Comparison of ENCODE assay signal across 1 cellular context in genomic region chr6:111804627-111805235, GRCh38.
TF ChIP-seq lines count a peak whose summit lies in the region.

No MANE protein-coding gene starts in this region.

TF ChIP-seq in GM12878, 131 proteins besides CTCF, POLR2A, EP300 and RAD21 (continued from another document):
- TF ChIP-seq ZNF687 (IDR thresholded peaks at IDR 0.05) (peak; percentile 30; the same call in 1 of the 2 replicates), FOXM1 (IDR thresholded peaks at IDR 0.05; ENCODE audit: low read depth, low read length) (peak; percentile 69), SKIL (IDR thresholded peaks at IDR 0.05; ENCODE audit: low read depth, poor library complexity, severe bottlenecking) (peak; percentile 29), MXI1 (IDR thresholded peaks at IDR 0.05; ENCODE audit: low read depth, low read length) (no peak), SUZ12 (IDR thresholded peaks at IDR 0.05; ENCODE audit: unreplicated experiment) (no peak), IKZF2 (IDR thresholded peaks at IDR 0.05) (peak; percentile 71 to 79), NBN (IDR thresholded peaks at IDR 0.05) (peak; percentile 58; the same call in 1 of the 2 replicates), IRF4 (IDR thresholded peaks at IDR 0.05; ENCODE audit: low read depth, low read length) (peak; percentile 86; the same call in 1 of the 2 replicates), TCF3 (IDR thresholded peaks at IDR 0.05; ENCODE audit: borderline replicate concordance, insufficient read depth, low read depth, low read length) (0 out of 2 replicates have a peak, but pooled peaks have one; percentile 17), HDAC6 (IDR thresholded peaks at IDR 0.05; ENCODE audit: unreplicated experiment) (no peak), TCF7 (IDR thresholded peaks at IDR 0.05; ENCODE audit: borderline replicate concordance) (peak; percentile 44; the same call in 1 of the 2 replicates), JUND (IDR thresholded peaks at IDR 0.05; ENCODE audit: low read depth, low read length) (peak; percentile 70; the same call in 1 of the 2 replicates), NR2F1 (conservative IDR thresholded peaks at IDR 0.05) (0 out of 2 replicates have a peak, but pooled peaks have one; percentile 17), TBL1XR1 (IDR thresholded peaks at IDR 0.05; ENCODE audit: low read depth, low read length) (peak; percentile 62; the same call in 1 of the 2 replicates), BCLAF1 (IDR thresholded peaks at IDR 0.05) (no peak), BCL11A (IDR thresholded peaks at IDR 0.05; ENCODE audit: low read depth, low read length) (peak; percentile 80), BMI1 (IDR thresholded peaks at IDR 0.05; ENCODE audit: borderline replicate concordance) (peak; percentile 20; the same call in 1 of the 2 replicates), CREM (IDR thresholded peaks at IDR 0.05; ENCODE audit: low read depth) (peak; percentile 90), MEF2B (IDR thresholded peaks at IDR 0.05; ENCODE audit: partially characterized antibody, poor library complexity, severe bottlenecking) (peak; percentile 63), MEF2A (IDR thresholded peaks at IDR 0.05; ENCODE audit: insufficient read depth, low read depth, low read length) (0 out of 2 replicates have a peak, but pooled peaks have one; percentile 42), CREB1 (IDR thresholded peaks at IDR 0.05; ENCODE audit: low read depth) (peak; percentile 96), IKZF1 (conservative IDR thresholded peaks at IDR 0.05) (peak; percentile 71), JUNB (IDR thresholded peaks at IDR 0.05) (peak; percentile 84), CHD2 (IDR thresholded peaks at IDR 0.05; ENCODE audit: borderline replicate concordance, low read depth, low read length) (0 out of 2 replicates have a peak, but pooled peaks have one; percentile 47), DPF2 (IDR thresholded peaks at IDR 0.05) (peak; percentile 69; the same call in 1 of the 2 replicates), POLR2AphosphoS5 (IDR thresholded peaks at IDR 0.05; ENCODE audit: low read length) (peak; percentile 40; the same call in 1 of the 2 replicates), ETV6 (conservative IDR thresholded peaks at IDR 0.05 in 1 of 2, IDR thresholded peaks at IDR 0.05 in 1 of 2; ENCODE audit: borderline replicate concordance in 1 of 2, low read depth in 1 of 2) (peak in 1 of 2 experiments; percentile 74; a peak in 1 of 4 replicates), ZNF592 (IDR thresholded peaks at IDR 0.05) (peak; percentile 60; the same call in 1 of the 2 replicates), SPI1 (IDR thresholded peaks at IDR 0.05; ENCODE audit: borderline replicate concordance, insufficient read depth, low read depth, low read length) (peak; percentile 65; the same call in 1 of the 2 replicates), SIX5 (IDR thresholded peaks at IDR 0.05; ENCODE audit: low read depth, low read length, severe bottlenecking) (no peak), WRNIP1 (IDR thresholded peaks at IDR 0.05; ENCODE audit: borderline replicate concordance, low read depth, low read length) (peak; percentile 74; the same call in 1 of the 2 replicates), PAX5 (IDR thresholded peaks at IDR 0.05; ENCODE audit: borderline replicate concordance, low read depth, low read length) (peak; percentile 63; the same call in 1 of the 2 replicates), SRF (IDR thresholded peaks at IDR 0.05; ENCODE audit: low read depth in 2 of 2, low read length in 2 of 2) (no peak), MTA2 (IDR thresholded peaks at IDR 0.05; ENCODE audit: low read depth) (peak; percentile 90), BHLHE40 (IDR thresholded peaks at IDR 0.05; ENCODE audit: borderline replicate concordance in 1 of 2, low read depth in 2 of 2, low read length in 1 of 2) (peak in 1 of 2 experiments; percentile 29; a peak in 1 of 4 replicates), PML (IDR thresholded peaks at IDR 0.05; ENCODE audit: low read length) (0 out of 2 replicates have a peak, but pooled peaks have one; percentile 4), TCF12 (IDR thresholded peaks at IDR 0.05; ENCODE audit: low read depth, low read length) (0 out of 2 replicates have a peak, but pooled peaks have one; percentile 11)
- TF ChIP-seq, protein P1, sequence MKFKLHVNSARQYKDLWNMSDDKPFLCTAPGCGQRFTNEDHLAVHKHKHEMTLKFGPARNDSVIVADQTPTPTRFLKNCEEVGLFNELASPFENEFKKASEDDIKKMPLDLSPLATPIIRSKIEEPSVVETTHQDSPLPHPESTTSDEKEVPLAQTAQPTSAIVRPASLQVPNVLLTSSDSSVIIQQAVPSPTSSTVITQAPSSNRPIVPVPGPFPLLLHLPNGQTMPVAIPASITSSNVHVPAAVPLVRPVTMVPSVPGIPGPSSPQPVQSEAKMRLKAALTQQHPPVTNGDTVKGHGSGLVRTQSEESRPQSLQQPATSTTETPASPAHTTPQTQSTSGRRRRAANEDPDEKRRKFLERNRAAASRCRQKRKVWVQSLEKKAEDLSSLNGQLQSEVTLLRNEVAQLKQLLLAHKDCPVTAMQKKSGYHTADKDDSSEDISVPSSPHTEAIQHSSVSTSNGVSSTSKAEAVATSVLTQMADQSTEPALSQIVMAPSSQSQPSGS (IDR thresholded peaks at IDR 0.05; ENCODE audit: low read length): peak; percentile 71
- TF ChIP-seq, protein P2, sequence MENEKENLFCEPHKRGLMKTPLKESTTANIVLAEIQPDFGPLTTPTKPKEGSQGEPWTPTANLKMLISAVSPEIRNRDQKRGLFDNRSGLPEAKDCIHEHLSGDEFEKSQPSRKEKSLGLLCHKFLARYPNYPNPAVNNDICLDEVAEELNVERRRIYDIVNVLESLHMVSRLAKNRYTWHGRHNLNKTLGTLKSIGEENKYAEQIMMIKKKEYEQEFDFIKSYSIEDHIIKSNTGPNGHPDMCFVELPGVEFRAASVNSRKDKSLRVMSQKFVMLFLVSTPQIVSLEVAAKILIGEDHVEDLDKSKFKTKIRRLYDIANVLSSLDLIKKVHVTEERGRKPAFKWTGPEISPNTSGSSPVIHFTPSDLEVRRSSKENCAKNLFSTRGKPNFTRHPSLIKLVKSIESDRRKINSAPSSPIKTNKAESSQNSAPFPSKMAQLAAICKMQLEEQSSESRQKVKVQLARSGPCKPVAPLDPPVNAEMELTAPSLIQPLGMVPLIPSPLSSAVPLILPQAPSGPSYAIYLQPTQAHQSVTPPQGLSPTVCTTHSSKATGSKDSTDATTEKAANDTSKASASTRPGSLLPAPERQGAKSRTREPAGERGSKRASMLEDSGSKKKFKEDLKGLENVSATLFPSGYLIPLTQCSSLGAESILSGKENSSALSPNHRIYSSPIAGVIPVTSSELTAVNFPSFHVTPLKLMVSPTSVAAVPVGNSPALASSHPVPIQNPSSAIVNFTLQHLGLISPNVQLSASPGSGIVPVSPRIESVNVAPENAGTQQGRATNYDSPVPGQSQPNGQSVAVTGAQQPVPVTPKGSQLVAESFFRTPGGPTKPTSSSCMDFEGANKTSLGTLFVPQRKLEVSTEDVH (IDR thresholded peaks at IDR 0.05; ENCODE audit: low read depth, partially characterized antibody): no peak
- TF ChIP-seq, protein P3, sequence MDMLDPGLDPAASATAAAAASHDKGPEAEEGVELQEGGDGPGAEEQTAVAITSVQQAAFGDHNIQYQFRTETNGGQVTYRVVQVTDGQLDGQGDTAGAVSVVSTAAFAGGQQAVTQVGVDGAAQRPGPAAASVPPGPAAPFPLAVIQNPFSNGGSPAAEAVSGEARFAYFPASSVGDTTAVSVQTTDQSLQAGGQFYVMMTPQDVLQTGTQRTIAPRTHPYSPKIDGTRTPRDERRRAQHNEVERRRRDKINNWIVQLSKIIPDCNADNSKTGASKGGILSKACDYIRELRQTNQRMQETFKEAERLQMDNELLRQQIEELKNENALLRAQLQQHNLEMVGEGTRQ (IDR thresholded peaks at IDR 0.05; ENCODE audit: borderline replicate concordance, low read depth, low read length): no peak
- TF ChIP-seq, protein P4, sequence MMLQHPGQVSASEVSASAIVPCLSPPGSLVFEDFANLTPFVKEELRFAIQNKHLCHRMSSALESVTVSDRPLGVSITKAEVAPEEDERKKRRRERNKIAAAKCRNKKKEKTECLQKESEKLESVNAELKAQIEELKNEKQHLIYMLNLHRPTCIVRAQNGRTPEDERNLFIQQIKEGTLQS (IDR thresholded peaks at IDR 0.05; ENCODE audit: borderline replicate concordance, extremely low read depth, low read depth, low read length): no peak
